ENCODE assay signal across 15 cellular contexts in the genomic region with DNA sequence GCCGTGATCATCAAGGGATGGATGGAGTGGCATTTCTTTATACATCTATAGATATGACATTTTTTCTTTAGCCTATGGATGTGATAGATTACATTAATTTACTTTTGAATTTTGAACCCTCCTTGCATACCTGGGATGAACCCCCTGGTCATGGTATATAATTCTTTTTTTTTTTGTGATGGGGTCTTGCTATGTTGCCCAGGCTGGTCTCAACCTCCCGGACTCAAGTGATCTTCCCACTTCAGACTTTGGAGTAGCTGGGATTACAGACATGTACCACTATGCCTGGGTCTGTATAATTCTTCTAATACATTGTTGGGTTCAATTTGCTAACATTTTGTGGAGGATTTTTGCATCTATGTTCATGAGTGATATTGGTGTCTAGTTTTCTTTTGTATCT. TPM values are rescaled to one million over a fixed set of nuclear protein-coding genes. Genes with fewer than 3 reads are reported as not detected.
DNase-seq lines count a peak whose midpoint lies in the region; ATAC-seq and TF ChIP-seq lines count a peak whose summit lies in the region.
"Had no signal": no experiment of that assay in that cellular context is flagged by ENCODE, and none has a peak within 500 bp of the region (broad histone marks: within the 10 kb centered on the region; RNA-seq: fewer than 3 reads in every experiment).

No MANE protein-coding gene starts in this region.

- no peaks in the 10 kb centered on the region for H3K9me3 Mint-ChIP-seq in activated naive CD8-positive, alpha-beta T cell treated with anti-CD3 and anti-CD28 coated beads, Interleukin-2, amount 10 ng/mL, durations not matched to agents 7 days and 5 days
- H3K9me3 Mint-ChIP-seq in activated naive CD8-positive, alpha-beta T cell treated with anti-CD3 and anti-CD28 coated beads, Interleukin-2, amount 50 U/mL, for 24 hours = no peaks in the 10 kb centered on the region
- H3K9me3 Mint-ChIP-seq: CD4-positive, alpha-beta memory T cell; H9 had no signal

- no peak overlapping the region for H3K18ac ChIP-seq in neuronal stem cell (ENCODE audit: low read length)

- H3K36me3 ChIP-seq in BLaER1 treated with 17β-estradiol and CSF1 and Interleukin-3, amounts not matched to agents 10 nM and 100 nM = no peaks in the 10 kb centered on the region
- peaks cover 32% of the 10 kb centered on the region for H3K36me3 ChIP-seq in RWPE2 (ENCODE audit: low read depth)
- H3K36me3 ChIP-seq in neuronal stem cell (replicated peaks in 1 of 2; ENCODE audit: control insufficient read depth in 2 of 2, insufficient read depth in 2 of 2, low read length in 2 of 2) = no peaks in the 10 kb centered on the region
- H3K36me3 ChIP-seq: BE2C had no signal

- no peak overlapping the region for H4K8ac ChIP-seq in neuronal stem cell (ENCODE audit: low read depth, low read length)

- TF ChIP-seq CTCF in RWPE2 (IDR thresholded peaks at IDR 0.05; ENCODE audit: poor library complexity, severe bottlenecking) = no peak

- no peak overlapping the region for H2AK5ac ChIP-seq in neuronal stem cell (ENCODE audit: low read depth, low read length)

- no peak overlapping the region for H3K4me3 Mint-ChIP-seq in activated naive CD8-positive, alpha-beta T cell treated with anti-CD3 and anti-CD28 coated beads, Interleukin-2, amount 10 ng/mL, durations not matched to agents 7 days and 5 days
- H3K4me3 Mint-ChIP-seq in activated naive CD8-positive, alpha-beta T cell treated with anti-CD3 and anti-CD28 coated beads, Interleukin-2, amount 50 U/mL, for 24 hours = no peak overlapping the region
- H3K4me3 Mint-ChIP-seq: CD14-positive monocyte; CD4-positive, alpha-beta memory T cell; H9 had no signal

- POLR2A ChIA-PET in activated naive CD8-positive, alpha-beta T cell treated with anti-CD3 and anti-CD28 coated beads, Interleukin-2, amount 10 ng/mL, durations not matched to agents 7 days and 5 days (lab: Charles Lee) = no interaction called here

- no CpG with 5 or more reads among the region's 2 CpGs for whole genome bisulfite sequencing in neuronal stem cell (ENCODE audit: extremely low coverage in 2 of 2, insufficient read length in 2 of 2, insufficient replicate concordance in 1 of 2), 2 donors

- H3K9me3 ChIP-seq in BLaER1 treated with 17β-estradiol and CSF1 and Interleukin-3, amounts not matched to agents 10 nM and 100 nM (replicated peaks in 1 of 11) = no peaks in the 10 kb centered on the region
- H3K9me3 ChIP-seq in RWPE2 (ENCODE audit: severe bottlenecking) (no peaks in the 10 kb centered on the region), neuronal stem cell (replicated peaks in 1 of 2; ENCODE audit: control insufficient read depth in 2 of 2, insufficient read depth in 1 of 2, low read depth in 1 of 2, low read length in 2 of 2) (no peaks in the 10 kb centered on the region)
- H3K9me3 ChIP-seq: BE2C had no signal

- no peak overlapping the region for H3K4me3 ChIP-seq in BLaER1 treated with 17β-estradiol and CSF1 and Interleukin-3, amounts not matched to agents 10 nM and 100 nM
- no peak overlapping the region for H3K4me3 ChIP-seq in RWPE2 (ENCODE audit: severe bottlenecking)
- H3K4me3 ChIP-seq in neuronal stem cell (ENCODE audit: low read length in 2 of 2) = no peak overlapping the region

- peaks cover 0 to 17% (median 7%) of the 10 kb centered on the region in 11 experiments; a peak in 13 of 22 replicates for H3K27me3 ChIP-seq in BLaER1 treated with 17β-estradiol and CSF1 and Interleukin-3, amounts not matched to agents 10 nM and 100 nM
- H3K27me3 ChIP-seq in RWPE2 (ENCODE audit: insufficient read depth, poor library complexity, severe bottlenecking) (no peaks in the 10 kb centered on the region), neuronal stem cell (ENCODE audit: control insufficient read depth in 3 of 3, insufficient read depth in 3 of 3, low read depth in 1 of 3, low read length in 3 of 3) (peaks cover 0 to 16% (median 0%) of the 10 kb centered on the region in 3 experiments)
- H3K27me3 ChIP-seq: BE2C had no signal

- no peaks in the 10 kb centered on the region for H4K20me1 ChIP-seq in BLaER1 treated with 17β-estradiol and CSF1 and Interleukin-3, amounts not matched to agents 10 nM and 100 nM

- no peak overlapping the region for H4K91ac ChIP-seq in neuronal stem cell (ENCODE audit: low read depth, low read length, poor library complexity)

- H3K9ac ChIP-seq in BLaER1 treated with 17β-estradiol and CSF1 and Interleukin-3, amounts not matched to agents 10 nM and 100 nM = no peak overlapping the region
- H3K9ac ChIP-seq in neuronal stem cell (ENCODE audit: low read depth, low read length, poor library complexity) = no peak overlapping the region

- peak overlapping the region in 7 of 11 experiments; percentile 25 to 73 (median 59); a peak in 12 of 22 replicates for H3K4me2 ChIP-seq in BLaER1 treated with 17β-estradiol and CSF1 and Interleukin-3, amounts not matched to agents 10 nM and 100 nM
- no peak overlapping the region for H3K4me2 ChIP-seq in neuronal stem cell (ENCODE audit: insufficient read depth, low read length, poor library complexity, severe bottlenecking)

- no peaks in the 10 kb centered on the region for H3K79me1 ChIP-seq in neuronal stem cell (ENCODE audit: low read depth, low read length)

- H2BK15ac ChIP-seq in neuronal stem cell (ENCODE audit: low read length) = peak overlapping the region; percentile 65

- no peak overlapping the region for H3K23ac ChIP-seq in neuronal stem cell (ENCODE audit: low read depth, low read length, poor library complexity)

- H3K4me1 Mint-ChIP-seq in activated naive CD8-positive, alpha-beta T cell treated with anti-CD3 and anti-CD28 coated beads, Interleukin-2, amount 10 ng/mL, durations not matched to agents 7 days and 5 days = peaks cover 5% of the 10 kb centered on the region
- no peaks in the 10 kb centered on the region for H3K4me1 Mint-ChIP-seq in activated naive CD8-positive, alpha-beta T cell treated with anti-CD3 and anti-CD28 coated beads, Interleukin-2, amount 50 U/mL, for 24 hours
- H3K4me1 Mint-ChIP-seq: CD14-positive monocyte had no signal

- no peaks in the 10 kb centered on the region for H3K36me3 Mint-ChIP-seq in activated naive CD8-positive, alpha-beta T cell treated with anti-CD3 and anti-CD28 coated beads, Interleukin-2, amount 10 ng/mL, durations not matched to agents 7 days and 5 days
- no peaks in the 10 kb centered on the region for H3K36me3 Mint-ChIP-seq in activated naive CD8-positive, alpha-beta T cell treated with anti-CD3 and anti-CD28 coated beads, Interleukin-2, amount 50 U/mL, for 24 hours (ENCODE audit: low read depth)
- H3K36me3 Mint-ChIP-seq: CD14-positive monocyte; CD4-positive, alpha-beta memory T cell had no signal

- H3K14ac ChIP-seq in neuronal stem cell (ENCODE audit: low read length) = no peak overlapping the region

- peak overlapping the region; percentile 8 for H3K27ac Mint-ChIP-seq in activated naive CD8-positive, alpha-beta T cell treated with anti-CD3 and anti-CD28 coated beads, Interleukin-2, amount 10 ng/mL, durations not matched to agents 7 days and 5 days
- H3K27ac Mint-ChIP-seq in activated naive CD8-positive, alpha-beta T cell treated with anti-CD3 and anti-CD28 coated beads, Interleukin-2, amount 50 U/mL, for 24 hours = no peak overlapping the region
- H3K27ac Mint-ChIP-seq: CD14-positive monocyte; CD4-positive, alpha-beta memory T cell; H9 had no signal

- H3K4ac ChIP-seq in neuronal stem cell (ENCODE audit: low read length) = no peak overlapping the region

- H3K27me3 Mint-ChIP-seq in activated naive CD8-positive, alpha-beta T cell treated with anti-CD3 and anti-CD28 coated beads, Interleukin-2, amount 10 ng/mL, durations not matched to agents 7 days and 5 days = peaks cover 4% of the 10 kb centered on the region
- peaks cover 4% of the 10 kb centered on the region for H3K27me3 Mint-ChIP-seq in activated naive CD8-positive, alpha-beta T cell treated with anti-CD3 and anti-CD28 coated beads, Interleukin-2, amount 50 U/mL, for 24 hours
- H3K27me3 Mint-ChIP-seq: CD4-positive, alpha-beta memory T cell had no signal

- H2BK12ac ChIP-seq in neuronal stem cell (ENCODE audit: low read length) = no peak overlapping the region

- no peak for ATAC-seq in activated naive CD8-positive, alpha-beta T cell treated with anti-CD3 and anti-CD28 coated beads, Interleukin-2, amount 10 ng/mL, durations not matched to agents 7 days and 5 days (ENCODE audit: low read depth)
- ATAC-seq in activated naive CD8-positive, alpha-beta T cell treated with anti-CD3 and anti-CD28 coated beads, Interleukin-2, amount 50 U/mL, for 24 hours = no peak
- ATAC-seq in RWPE2 (ENCODE audit: low read depth) (no peak), GM21737 (IDR thresholded peaks at IDR 0.05; ENCODE audit: unreplicated experiment) (no peak)

- DNase-seq in activated naive CD8-positive, alpha-beta T cell treated with anti-CD3 and anti-CD28 coated beads, Interleukin-2, amount 10 ng/mL, durations not matched to agents 7 days and 5 days = no peak
- DNase-seq in activated naive CD8-positive, alpha-beta T cell treated with anti-CD3 and anti-CD28 coated beads, Interleukin-2, amount 50 U/mL, for 24 hours = no peak
- DNase-seq in RWPE2 (ENCODE audit: low spot score) (no peak), neuronal stem cell (ENCODE audit: low spot score) (no peak), cortex of kidney (lab: John Stamatoyannopoulos, UW) (no peak)
- DNase-seq: ACHN; BE2C; Calu3; CD4-positive, alpha-beta memory T cell; DMS79 treated with DMSO at 0.1 percent for 48 hours; GF-D8; H9 had no signal

- H2AFZ ChIP-seq in neuronal stem cell (ENCODE audit: low read length) = no peak overlapping the region

- no peak overlapping the region for H3K27ac ChIP-seq in BLaER1 treated with 17β-estradiol and CSF1 and Interleukin-3, amounts not matched to agents 10 nM and 100 nM
- peak overlapping the region; percentile 100 for H3K27ac ChIP-seq in RWPE2 (ENCODE audit: poor library complexity, severe bottlenecking)
- H3K27ac ChIP-seq in neuronal stem cell (replicated peaks; ENCODE audit: low read length) = no peak overlapping the region

- H3K4me1 ChIP-seq in BLaER1 treated with 17β-estradiol and CSF1 and Interleukin-3, amounts not matched to agents 10 nM and 100 nM = peaks cover 6 to 56% (median 38%) of the 10 kb centered on the region in 10 experiments; a peak in 19 of 20 replicates
- H3K4me1 ChIP-seq in RWPE2 (ENCODE audit: insufficient read depth, poor library complexity, severe bottlenecking) = peaks cover 6% of the 10 kb centered on the region
- H3K4me1 ChIP-seq in neuronal stem cell (ENCODE audit: control insufficient read depth in 2 of 2, insufficient read depth in 1 of 2, low read depth in 1 of 2, low read length in 2 of 2) = peaks cover 2 to 3% of the 10 kb centered on the region in 2 donors

- no peak overlapping the region for H2BK120ac ChIP-seq in neuronal stem cell (ENCODE audit: low read depth, low read length)

- H2BK5ac ChIP-seq in neuronal stem cell (ENCODE audit: low read length) = no peak overlapping the region

RNA-seq across cellular contexts. Expression of a gene that starts 1.7 kb away (rescaled TPM):
- 1 to 10 TPM; 9.0 to 9.7 TPM for total RNA-seq in activated naive CD8-positive, alpha-beta T cell treated with anti-CD3 and anti-CD28 coated beads, Interleukin-2, amount 10 ng/mL, durations not matched to agents 7 days and 5 days
- not detected for polyA plus RNA-seq in neuronal stem cell (2013, experiment 1 of 2)
- not detected for polyA plus RNA-seq in neuronal stem cell (2013, experiment 2 of 2)
- polyA plus RNA-seq: CD14-positive monocyte had no signal

RNA-seq across cellular contexts. Expression of a gene that starts 59.9 kb away (rescaled TPM):
- 10 to 100 TPM; 12.2 to 13.2 TPM for total RNA-seq in activated naive CD8-positive, alpha-beta T cell treated with anti-CD3 and anti-CD28 coated beads, Interleukin-2, amount 10 ng/mL, durations not matched to agents 7 days and 5 days
- 36.1 TPM for polyA plus RNA-seq in neuronal stem cell (2013, experiment 1 of 2)
- 34.4 TPM for polyA plus RNA-seq in neuronal stem cell (2013, experiment 2 of 2)
